In the genomic region with DNA sequence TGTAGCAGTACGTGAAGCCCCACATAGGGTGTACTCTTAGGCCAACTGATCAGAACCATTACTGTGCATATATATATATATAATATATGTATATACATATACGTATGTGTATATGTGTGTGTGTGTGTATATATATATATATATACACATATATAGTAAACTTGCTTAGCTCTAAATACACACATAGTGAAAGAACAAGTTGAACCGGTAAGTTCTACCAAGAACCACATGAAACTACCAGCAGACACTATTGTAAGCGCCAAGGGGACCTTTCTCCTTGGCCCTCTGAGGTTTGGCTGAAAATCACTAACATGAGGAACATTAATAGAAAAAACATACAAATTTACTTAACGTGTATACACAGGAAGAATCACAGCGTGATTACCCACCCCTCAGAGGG, we compare ENCODE assay signal across 1 cellular context.
TF ChIP-seq lines count a peak whose summit lies in the region.

No MANE protein-coding gene starts in this region.

TF ChIP-seq in IMR-90, 13 proteins besides CTCF, POLR2A, EP300 and RAD21 (continued from another document):
- no peak for TF ChIP-seq SMC3 (IDR thresholded peaks at IDR 0.05; ENCODE audit: low read depth, low read length)
- no peak for TF ChIP-seq CEBPB (IDR thresholded peaks at IDR 0.05; ENCODE audit: low read depth, low read length)
- no peak for TF ChIP-seq MAFK (IDR thresholded peaks at IDR 0.05; ENCODE audit: low read depth, low read length)
- TF ChIP-seq ELK1 (IDR thresholded peaks at IDR 0.05; ENCODE audit: borderline replicate concordance, low read depth, low read length) = no peak
- no peak for TF ChIP-seq MAZ (IDR thresholded peaks at IDR 0.05; ENCODE audit: borderline replicate concordance, low read depth, low read length)
- TF ChIP-seq RFX5 (IDR thresholded peaks at IDR 0.05; ENCODE audit: low read depth, low read length) = no peak
TF ChIP-seq in IMR-90: peak in this region for 0.
